8 cellular contexts compared by ENCODE assay signal in genomic region chr4:4860803-4861591, GRCh38. TPM values are rescaled to one million over a fixed set of nuclear protein-coding genes. Genes with fewer than 3 reads are reported as not detected.
DNase-seq lines count a peak whose midpoint lies in the region; ATAC-seq lines count a peak whose summit lies in the region.

No MANE protein-coding gene starts in this region.

- H3K4me1 Mint-ChIP-seq in effector memory CD8-positive, alpha-beta T cell (ENCODE audit: low read depth in 2 of 2), result peaks cover 23 to 28% of the 10 kb centered on the region in 2 donors
- H3K4me1 Mint-ChIP-seq in natural killer cell treated with Interleukin-12 subunit alpha and Interleukin-12 subunit beta and Interleukin-15 and Interleukin-18, amount 100 ng/mL, for 72 hours (ENCODE audit: low read depth in 2 of 2), result peaks cover 34 to 51% of the 10 kb centered on the region in 2 donors

- peak overlapping the region in 1 of 2 donors; percentile 44 for H3K27ac Mint-ChIP-seq in effector memory CD8-positive, alpha-beta T cell
- no peak overlapping the region for H3K27ac Mint-ChIP-seq in natural killer cell treated with Interleukin-12 subunit alpha and Interleukin-12 subunit beta and Interleukin-15 and Interleukin-18, amount 100 ng/mL, for 72 hours

- peak overlapping the region; percentile 57 to 75 (median 66) for H3K4me3 ChIP-seq in BLaER1 treated with 17β-estradiol and CSF1 and Interleukin-3, amounts not matched to agents 10 nM and 100 nM

- H3K27me3 Mint-ChIP-seq in effector memory CD8-positive, alpha-beta T cell, result peaks cover 70 to 86% of the 10 kb centered on the region in 2 donors
- H3K27me3 Mint-ChIP-seq in natural killer cell treated with Interleukin-12 subunit alpha and Interleukin-12 subunit beta and Interleukin-15 and Interleukin-18, amount 100 ng/mL, for 72 hours, result peaks cover 49 to 87% of the 10 kb centered on the region in 2 donors

- H4K20me1 ChIP-seq in BLaER1 treated with 17β-estradiol and CSF1 and Interleukin-3, amounts not matched to agents 10 nM and 100 nM, result peaks cover 0 to 95% (median 83%) of the 10 kb centered on the region in 11 experiments; a peak in 19 of 22 replicates

- no peaks in the 10 kb centered on the region for H3K36me3 ChIP-seq in BLaER1 treated with 17β-estradiol and CSF1 and Interleukin-3, amounts not matched to agents 10 nM and 100 nM

- H3K4me2 ChIP-seq in BLaER1 treated with 17β-estradiol and CSF1 and Interleukin-3, amounts not matched to agents 10 nM and 100 nM, result peak overlapping the region; percentile 97 to 100 (median 99)

- DNase-seq in NCI-H2227 treated with DMSO at 0.1 percent for 48 hours (lab: John Stamatoyannopoulos, UW), result peak; percentile 19
- DNase-seq in effector memory CD8-positive, alpha-beta T cell, result no peak
- no peak for DNase-seq in natural killer cell treated with Interleukin-12 subunit alpha and Interleukin-12 subunit beta and Interleukin-15 and Interleukin-18, amount 100 ng/mL, for 72 hours (ENCODE audit: low spot score)
- DNase-seq in NCI-H2196 treated with DMSO at 0.1 percent for 48 hours (lab: John Stamatoyannopoulos, UW; ENCODE audit: unreplicated experiment), result no peak
- no peak for DNase-seq in stimulated activated CD4-positive, alpha-beta T cell treated with anti-CD3 and anti-CD28 coated beads, Interleukin-4, amount 100 ng/mL, for 24 hours

- H3K27me3 ChIP-seq in BLaER1 treated with 17β-estradiol and CSF1 and Interleukin-3, amounts not matched to agents 10 nM and 100 nM, result peaks cover 99 to 100% (median 100%) of the 10 kb centered on the region in 11 experiments

- H3K36me3 Mint-ChIP-seq in effector memory CD8-positive, alpha-beta T cell (ENCODE audit: insufficient read depth), result peaks cover 7% of the 10 kb centered on the region
- H3K36me3 Mint-ChIP-seq in natural killer cell treated with Interleukin-12 subunit alpha and Interleukin-12 subunit beta and Interleukin-15 and Interleukin-18, amount 100 ng/mL, for 72 hours, result no peaks in the 10 kb centered on the region

- peak overlapping the region; percentile 79 to 83 for H3K4me3 Mint-ChIP-seq in effector memory CD8-positive, alpha-beta T cell
- H3K4me3 Mint-ChIP-seq in natural killer cell treated with Interleukin-12 subunit alpha and Interleukin-12 subunit beta and Interleukin-15 and Interleukin-18, amount 100 ng/mL, for 72 hours, result peak overlapping the region; percentile 92

- peak overlapping the region in 1 of 11 experiments; percentile 39; a peak in 2 of 22 replicates for H3K9ac ChIP-seq in BLaER1 treated with 17β-estradiol and CSF1 and Interleukin-3, amounts not matched to agents 10 nM and 100 nM

- peaks cover 0 to 13% (median 0%) of the 10 kb centered on the region in 11 experiments; a peak in 7 of 22 replicates for H3K9me3 ChIP-seq in BLaER1 treated with 17β-estradiol and CSF1 and Interleukin-3, amounts not matched to agents 10 nM and 100 nM (replicated peaks in 1 of 11)

- H3K4me1 ChIP-seq in BLaER1 treated with 17β-estradiol and CSF1 and Interleukin-3, amounts not matched to agents 10 nM and 100 nM, result peaks cover 32 to 54% (median 35%) of the 10 kb centered on the region in 10 experiments; a peak in 19 of 20 replicates

- H3K9me3 Mint-ChIP-seq in effector memory CD8-positive, alpha-beta T cell, result no peaks in the 10 kb centered on the region
- H3K9me3 Mint-ChIP-seq in natural killer cell treated with Interleukin-12 subunit alpha and Interleukin-12 subunit beta and Interleukin-15 and Interleukin-18, amount 100 ng/mL, for 72 hours, result no peaks in the 10 kb centered on the region

- no peak for ATAC-seq in effector memory CD8-positive, alpha-beta T cell (replicated peaks)
- ATAC-seq in natural killer cell treated with Interleukin-12 subunit alpha and Interleukin-12 subunit beta and Interleukin-15 and Interleukin-18, amount 100 ng/mL, for 72 hours, result no peak
- ATAC-seq in HG03175 (IDR thresholded peaks at IDR 0.05; ENCODE audit: unreplicated experiment), result no peak
- no peak for ATAC-seq in HG03039 (IDR thresholded peaks at IDR 0.05; ENCODE audit: unreplicated experiment)

- H3K27ac ChIP-seq in BLaER1 treated with 17β-estradiol and CSF1 and Interleukin-3, amounts not matched to agents 10 nM and 100 nM, result no peak overlapping the region

RNA-seq across cellular contexts. Expression of gene MSX1, which starts 1.5 kb away (rescaled TPM):
- under 1 TPM in 1 of 2 donors, not detected in 1; 0.24 TPM for total RNA-seq in natural killer cell treated with Interleukin-12 subunit alpha and Interleukin-12 subunit beta and Interleukin-15 and Interleukin-18, amount 100 ng/mL, for 72 hours
